11 cellular contexts compared by ENCODE assay signal in the genomic region with DNA sequence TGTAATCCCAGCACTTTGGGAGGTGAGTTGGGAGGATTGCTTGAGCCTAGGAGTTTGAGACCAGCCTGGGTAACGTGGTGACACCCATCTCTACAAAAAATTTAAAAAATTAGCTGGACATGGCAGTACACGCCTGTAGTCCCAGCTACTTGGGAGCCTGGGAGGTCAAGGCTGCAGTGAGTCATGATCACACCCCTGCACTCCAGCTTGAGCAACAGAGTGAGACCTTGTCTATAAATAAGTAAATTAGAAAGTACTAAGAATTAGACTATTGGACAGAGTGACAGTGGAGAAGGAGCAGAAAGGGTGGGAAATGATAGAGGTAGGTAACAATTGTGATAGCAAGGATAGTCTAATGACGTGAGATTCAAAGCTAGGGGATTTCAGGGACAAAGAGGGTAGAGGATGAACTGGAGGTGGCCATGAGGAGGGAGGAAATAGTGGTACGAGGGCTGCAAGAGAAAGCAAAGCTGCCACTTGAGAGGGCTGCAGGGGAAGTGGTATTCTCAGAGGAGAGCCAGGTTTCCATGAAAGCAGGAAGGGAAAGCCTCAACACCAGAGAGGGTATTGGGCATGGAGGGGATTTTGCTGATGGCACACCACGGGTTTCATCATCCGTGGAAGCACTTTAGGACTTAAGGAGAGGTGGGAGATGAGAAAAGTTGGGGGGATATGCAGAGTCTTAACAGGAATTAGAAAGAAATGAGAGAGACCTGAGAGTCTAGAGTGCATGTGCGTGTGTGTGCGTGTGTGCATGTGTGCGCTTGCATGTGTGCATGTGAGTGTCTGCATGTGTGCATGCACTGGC.
A peak's percentile ranks its signal among the peaks of the same experiment; 100 is the strongest.
DNase-seq lines count a peak whose midpoint lies in the region; ATAC-seq and TF ChIP-seq lines count a peak whose summit lies in the region.
"Had no signal": no experiment of that assay in that cellular context is flagged by ENCODE, and none has a peak within 500 bp of the region (broad histone marks: within the 10 kb centered on the region; RNA-seq: fewer than 3 reads in every experiment).

No MANE protein-coding gene starts in this region.

- no peak overlapping the region for H3K4me3 Mint-ChIP-seq in CD4-positive, CD25-positive, alpha-beta regulatory T cell
- H3K4me3 Mint-ChIP-seq in central memory CD8-positive, alpha-beta T cell, result no peak overlapping the region
- H3K4me3 Mint-ChIP-seq: memory B cell had no signal

- peak in 2 of 3 donors; percentile 14 to 84 for DNase-seq in CD4-positive, CD25-positive, alpha-beta regulatory T cell
- DNase-seq in central memory CD8-positive, alpha-beta T cell (ENCODE audit: low spot score in 2 of 2), result no peak
- no peak for DNase-seq in cerebellum (ENCODE audit: low spot score)
- no peak for DNase-seq in LoVo (ENCODE audit: low spot score)
- DNase-seq in A673 (ENCODE audit: low spot score), result no peak
- DNase-seq in Peyer's patch, result no peak
- DNase-seq: activated CD4-positive, alpha-beta T cell treated with anti-CD3 and anti-CD28 coated beads for 4 hours; effector memory CD4-positive, alpha-beta T cell had no signal

- H3K27me3 ChIP-seq in CD4-positive, CD25-positive, alpha-beta regulatory T cell (ENCODE audit: control insufficient read depth, insufficient read depth, low read length), result no peaks in the 10 kb centered on the region
- no peaks in the 10 kb centered on the region for H3K27me3 ChIP-seq in A673 (replicated peaks; ENCODE audit: insufficient read depth, low read depth, low read length, poor library complexity)
- H3K27me3 ChIP-seq in Peyer's patch, result no peaks in the 10 kb centered on the region

- H3K27me3 Mint-ChIP-seq in CD4-positive, CD25-positive, alpha-beta regulatory T cell, result no peaks in the 10 kb centered on the region
- H3K27me3 Mint-ChIP-seq in central memory CD8-positive, alpha-beta T cell, result no peaks in the 10 kb centered on the region
- H3K27me3 Mint-ChIP-seq: memory B cell had no signal

- no peaks in the 10 kb centered on the region for H3K9me3 Mint-ChIP-seq in CD4-positive, CD25-positive, alpha-beta regulatory T cell
- H3K9me3 Mint-ChIP-seq in central memory CD8-positive, alpha-beta T cell, result no peaks in the 10 kb centered on the region
- H3K9me3 Mint-ChIP-seq: memory B cell had no signal

- H3K4me3 ChIP-seq in CD4-positive, CD25-positive, alpha-beta regulatory T cell (ENCODE audit: low read depth, low read length), result peak overlapping the region; percentile 58
- no peak overlapping the region for H3K4me3 ChIP-seq in A673 (ENCODE audit: low read depth, low read length, poor library complexity, severe bottlenecking)
- H3K4me3 ChIP-seq in Peyer's patch, result no peak overlapping the region

- peaks cover 19% of the 10 kb centered on the region for H3K36me3 ChIP-seq in CD4-positive, CD25-positive, alpha-beta regulatory T cell (ENCODE audit: control insufficient read depth, insufficient read depth, low read length)
- H3K36me3 ChIP-seq in A673 (ENCODE audit: insufficient read depth, low read length, poor library complexity, severe bottlenecking) (peaks cover 6% of the 10 kb centered on the region), Peyer's patch (peaks cover 0 to 13% (median 0%) of the 10 kb centered on the region in 3 donors)

- POLR2A ChIA-PET in A673 (lab: Charles Lee; ENCODE audit: low non-redundant PET), result no interaction called here

- no peaks in the 10 kb centered on the region for H3K9me3 ChIP-seq in CD4-positive, CD25-positive, alpha-beta regulatory T cell (ENCODE audit: control insufficient read depth in 2 of 2, low read length in 2 of 2)
- no peaks in the 10 kb centered on the region for H3K9me3 ChIP-seq in A673 (ENCODE audit: low read depth, low read length, poor library complexity, severe bottlenecking)
- no peaks in the 10 kb centered on the region for H3K9me3 ChIP-seq in Peyer's patch

- CTCF ChIA-PET in A673 (lab: Charles Lee), result interaction anchor here (0.5 kb wide), 1 partner anchor 150 kb away, joined by 3 read pairs; no protein-coding TSS in a partner anchor

- peaks cover 18% of the 10 kb centered on the region for H3K36me3 Mint-ChIP-seq in CD4-positive, CD25-positive, alpha-beta regulatory T cell
- peaks cover 21% of the 10 kb centered on the region for H3K36me3 Mint-ChIP-seq in central memory CD8-positive, alpha-beta T cell (ENCODE audit: insufficient read depth)

- H3K4me1 ChIP-seq in CD4-positive, CD25-positive, alpha-beta regulatory T cell (ENCODE audit: control insufficient read depth, insufficient read depth, low read length, poor library complexity, severe bottlenecking), result peaks cover 42% of the 10 kb centered on the region
- H3K4me1 ChIP-seq in A673 (ENCODE audit: insufficient read depth, low read length, poor library complexity, severe bottlenecking) (peaks cover 11% of the 10 kb centered on the region), Peyer's patch (peaks cover 0 to 2% (median 0%) of the 10 kb centered on the region in 4 donors)

- TF ChIP-seq CTCF in A673 (conservative IDR thresholded peaks at IDR 0.05; ENCODE audit: low read depth, low read length), result no peak
- no peak for TF ChIP-seq CTCF in Peyer's patch (IDR thresholded peaks at IDR 0.05)

- peaks cover 14 to 43% (median 32%) of the 10 kb centered on the region in 4 donors for H3K4me1 Mint-ChIP-seq in CD4-positive, CD25-positive, alpha-beta regulatory T cell
- H3K4me1 Mint-ChIP-seq in central memory CD8-positive, alpha-beta T cell, result peaks cover 10% of the 10 kb centered on the region
- H3K4me1 Mint-ChIP-seq: memory B cell had no signal

- no peak for TF ChIP-seq POLR2A in Peyer's patch (IDR thresholded peaks at IDR 0.05)

- peak; percentile 55 to 61 for ATAC-seq in CD4-positive, CD25-positive, alpha-beta regulatory T cell (ENCODE audit: low read depth in 2 of 2)
- ATAC-seq in GM18870 (IDR thresholded peaks at IDR 0.05; ENCODE audit: unreplicated experiment) (peak; percentile 55), HG03095 (IDR thresholded peaks at IDR 0.05; ENCODE audit: unreplicated experiment) (peak; percentile 54)
- peak; percentile 69 for ATAC-seq in central memory CD8-positive, alpha-beta T cell (replicated peaks; ENCODE audit: extremely low read depth, poor library complexity, severe bottlenecking)

- H3K27ac ChIP-seq in CD4-positive, CD25-positive, alpha-beta regulatory T cell (ENCODE audit: insufficient read depth, low read length, poor library complexity, severe bottlenecking), result peak overlapping the region; percentile 62
- H3K27ac ChIP-seq in A673 (ENCODE audit: low read depth, low read length, poor library complexity, severe bottlenecking) (no peak overlapping the region), Peyer's patch (peak overlapping the region in 1 of 4 donors; percentile 8)

- no peak overlapping the region for H3K27ac Mint-ChIP-seq in CD4-positive, CD25-positive, alpha-beta regulatory T cell
- H3K27ac Mint-ChIP-seq in central memory CD8-positive, alpha-beta T cell (ENCODE audit: low read depth), result no peak overlapping the region
- H3K27ac Mint-ChIP-seq: memory B cell had no signal

- no TSS peak for BruUV-seq in A673 (replicated peaks; lab: Mats Ljungman, UMichigan)

- intact Hi-C loops in A673 (cut with micrococcal nuclease; ENCODE audit: unreplicated experiment), result no loop called here

Comparison
In these comparisons a context has a peak if more than half of its experiments do, and no peak if none do; other contexts are left out.
1. DNase-seq: peak in CD4-positive, CD25-positive, alpha-beta regulatory T cell (2 of 3); none in central memory CD8-positive, alpha-beta T cell (0 of 2), cerebellum (single experiment), LoVo (single experiment), A673 (single experiment) and Peyer's patch (0 of 3).
2. Peak in every context shown above with its lines, with median percentiles within 50 percentile points of each other: ATAC-seq.